Comparison of ENCODE assay signal across 11 cellular contexts in genomic region chr7:2165610-2166594, GRCh38.
A peak's percentile ranks its signal among the peaks of the same experiment; 100 is the strongest.
DNase-seq lines count a peak whose midpoint lies in the region; ATAC-seq and TF ChIP-seq lines count a peak whose summit lies in the region.
"Had no signal": no experiment of that assay in that cellular context is flagged by ENCODE, and none has a peak within 500 bp of the region (broad histone marks: within the 10 kb centered on the region; RNA-seq: fewer than 3 reads in every experiment).

No MANE protein-coding gene starts in this region.

- no peak overlapping the region for H4K91ac ChIP-seq in H9 (ENCODE audit: insufficient read length, low read depth, low read length)

- H3K18ac ChIP-seq in H9 (ENCODE audit: insufficient read length, low read depth, low read length) = no peak overlapping the region

- no peak overlapping the region; the same call in 1 of the 2 replicates for H3K14ac ChIP-seq in H9 (ENCODE audit: insufficient read depth, low read length)

- H3K27ac Mint-ChIP-seq in H9 = peak overlapping the region; percentile 47 to 89 (median 73); a peak in 3 of 7 replicates
- H3K27ac Mint-ChIP-seq in osteocyte (ENCODE audit: unreplicated experiment) = no peak overlapping the region
- H3K27ac Mint-ChIP-seq: activated naive CD8-positive, alpha-beta T cell treated with anti-CD3 and anti-CD28 coated beads, Interleukin-2, amount 50 U/mL, for 24 hours had no signal

- in situ Hi-C loops in transverse colon (cut with MboI; ENCODE audit: low pct_ligation_motif_present in 1 of 4, low pct_unique_long_range_greater_than_20kb in 1 of 4, low sequenced_read_pairs in 3 of 4) = no loop called here

- H3K79me2 ChIP-seq in H9 (ENCODE audit: insufficient read depth, low read length) = no peaks in the 10 kb centered on the region

- no peak overlapping the region for H3K27ac ChIP-seq in H9 (ENCODE audit: insufficient read length, low read depth, low read length)
- peak overlapping the region in 1 of 4 donors; percentile 48 for H3K27ac ChIP-seq in transverse colon
- no peak overlapping the region for H3K27ac ChIP-seq in tibial artery
- H3K27ac ChIP-seq: pancreas had no signal

- H3K27me3 Mint-ChIP-seq in H9 (ENCODE audit: low read depth) (no peaks in the 10 kb centered on the region), osteocyte (ENCODE audit: unreplicated experiment) (no peaks in the 10 kb centered on the region)
- H3K27me3 Mint-ChIP-seq: activated naive CD8-positive, alpha-beta T cell treated with anti-CD3 and anti-CD28 coated beads, Interleukin-2, amount 50 U/mL, for 24 hours had no signal

- peak overlapping the region; percentile 53 for H4K8ac ChIP-seq in H9 (replicated peaks; ENCODE audit: insufficient read length, low read depth, low read length)

- H2BK120ac ChIP-seq in H9 (ENCODE audit: low read depth, low read length, poor library complexity, severe bottlenecking) = no peak overlapping the region

- peaks cover 37 to 38% of the 10 kb centered on the region in 2 experiments for H3K4me1 Mint-ChIP-seq in H9
- H3K4me1 Mint-ChIP-seq in osteocyte (ENCODE audit: unreplicated experiment) = peaks cover 30% of the 10 kb centered on the region
- H3K4me1 Mint-ChIP-seq: activated naive CD8-positive, alpha-beta T cell treated with anti-CD3 and anti-CD28 coated beads, Interleukin-2, amount 50 U/mL, for 24 hours had no signal

- H3K9me3 ChIP-seq in H9 (ENCODE audit: control insufficient read depth, low read depth, low read length) (no peaks in the 10 kb centered on the region), transverse colon (no peaks in the 10 kb centered on the region), tibial artery (no peaks in the 10 kb centered on the region)
- H3K9me3 ChIP-seq: gastrocnemius medialis, pancreas had no signal

- no peak for DNase-seq in H9
- peak; percentile 52 for DNase-seq in MV-4-11 (lab: John Stamatoyannopoulos, UW)
- DNase-seq in osteocyte (ENCODE audit: extremely low spot score, unreplicated experiment) = peak; percentile 78
- DNase-seq in NCI-H1092 treated with DMSO at 0.1 percent for 48 hours (lab: John Stamatoyannopoulos, UW) = no peak
- no peak for DNase-seq in transverse colon
- no peak for DNase-seq in NCI-H526 (lab: John Stamatoyannopoulos, UW)
- no peak for DNase-seq in tibial artery
- DNase-seq: activated naive CD8-positive, alpha-beta T cell treated with anti-CD3 and anti-CD28 coated beads, Interleukin-2, amount 50 U/mL, for 24 hours; gastrocnemius medialis; pancreas had no signal

- no peak overlapping the region for H2AFZ ChIP-seq in H9 (ENCODE audit: low read length)

- H4K5ac ChIP-seq in H9 (ENCODE audit: insufficient read length, low read depth, low read length) = no peak overlapping the region

- TF ChIP-seq CTCF in H9 (conservative IDR thresholded peaks at IDR 0.05) = no peak
- no peak for TF ChIP-seq CTCF in osteocyte (IDR thresholded peaks at IDR 0.05)
- TF ChIP-seq CTCF in transverse colon (IDR thresholded peaks at IDR 0.05) = no peak
- TF ChIP-seq CTCF in tibial artery (IDR thresholded peaks at IDR 0.05) = no peak

- H2BK20ac ChIP-seq in H9 (ENCODE audit: low read depth, low read length, poor library complexity, severe bottlenecking) = no peak overlapping the region

- H3K79me1 ChIP-seq in H9 (ENCODE audit: insufficient read depth, low read depth, low read length, poor library complexity, severe bottlenecking) = no peaks in the 10 kb centered on the region

- H3K4ac ChIP-seq in H9 (ENCODE audit: low read depth, low read length) = no peak overlapping the region

- peaks cover 14 to 37% (median 19%) of the 10 kb centered on the region in 3 experiments; a peak in 6 of 7 replicates for H3K36me3 Mint-ChIP-seq in H9 (ENCODE audit: insufficient read depth in 1 of 3, low read depth in 3 of 3)
- peaks cover 15% of the 10 kb centered on the region for H3K36me3 Mint-ChIP-seq in osteocyte (ENCODE audit: unreplicated experiment)

- H3K9ac ChIP-seq in H9 (ENCODE audit: extremely low read depth, insufficient read length, low read length) = no peak overlapping the region

- H4K20me1 ChIP-seq in H9 (ENCODE audit: control insufficient read depth, insufficient read depth, insufficient read length) = no peaks in the 10 kb centered on the region

- no peak overlapping the region for H3T11ph ChIP-seq in H9 (ENCODE audit: low read length)

- intact Hi-C loops in transverse colon (cut with DNase I; ENCODE audit: low total_unique reads) (no loop called here), tibial artery (cut with DNase I; ENCODE audit: low total_unique reads) (no loop called here)

- no CpG with 5 or more reads among the region's 28 CpGs for WGBS in H9 (ENCODE audit: extremely low coverage, insufficient read length, low lambda C conversion rate)
- 60 to 86% methylated on average over 1 to 28 of the region's 28 CpGs for WGBS in transverse colon (ENCODE audit: low coverage in 1 of 2), 2 donors

- no peak for TF ChIP-seq POLR2A in transverse colon (IDR thresholded peaks at IDR 0.05)

- no peak overlapping the region for H2AK5ac ChIP-seq in H9 (ENCODE audit: insufficient read length, low read length)

- no peak overlapping the region for H2BK12ac ChIP-seq in H9 (ENCODE audit: insufficient read length, low read depth, low read length)

- H3K4me3 ChIP-seq in transverse colon = no peak overlapping the region
- no peak overlapping the region for H3K4me3 ChIP-seq in tibial artery
- H3K4me3 ChIP-seq: gastrocnemius medialis, pancreas had no signal

- H3K4me1 ChIP-seq in H9 (ENCODE audit: insufficient read depth, low read length) (no peaks in the 10 kb centered on the region), transverse colon (peaks cover 0 to 10% (median 3%) of the 10 kb centered on the region in 4 donors), tibial artery (no peaks in the 10 kb centered on the region)
- H3K4me1 ChIP-seq: pancreas had no signal

- H3K36me3 ChIP-seq in transverse colon = no peaks in the 10 kb centered on the region
- H3K36me3 ChIP-seq in tibial artery = peaks cover 0 to 14% (median 0%) of the 10 kb centered on the region in 3 donors
- H3K36me3 ChIP-seq: pancreas had no signal

- peak; percentile 84 for ATAC-seq in GM18870 (IDR thresholded peaks at IDR 0.05; ENCODE audit: unreplicated experiment)
- ATAC-seq: activated naive CD8-positive, alpha-beta T cell treated with anti-CD3 and anti-CD28 coated beads, Interleukin-2, amount 50 U/mL, for 24 hours; gastrocnemius medialis; pancreas had no signal

- H3K27me3 ChIP-seq in H9 (ENCODE audit: insufficient read depth, low read length) (no peaks in the 10 kb centered on the region), transverse colon (no peaks in the 10 kb centered on the region), tibial artery (no peaks in the 10 kb centered on the region)
- H3K27me3 ChIP-seq: gastrocnemius medialis, pancreas had no signal

- H3K4me3 Mint-ChIP-seq in H9 (no peak overlapping the region), osteocyte (ENCODE audit: unreplicated experiment) (no peak overlapping the region)
- H3K4me3 Mint-ChIP-seq: activated naive CD8-positive, alpha-beta T cell treated with anti-CD3 and anti-CD28 coated beads, Interleukin-2, amount 50 U/mL, for 24 hours had no signal

- no peaks in the 10 kb centered on the region for H3K23me2 ChIP-seq in H9 (ENCODE audit: insufficient read length, low read depth, low read length, poor library complexity, severe bottlenecking)

- no peak for TF ChIP-seq EP300 in transverse colon (IDR thresholded peaks at IDR 0.05; ENCODE audit: low read depth)

- H3K56ac ChIP-seq in H9 (ENCODE audit: insufficient read length, low read depth, low read length) = no peak overlapping the region

- no peak overlapping the region for H3K23ac ChIP-seq in H9 (ENCODE audit: insufficient read length, low read depth, low read length)

- peaks cover 3 to 5% of the 10 kb centered on the region in 2 experiments; a peak in 4 of 5 replicates for H3K9me3 Mint-ChIP-seq in H9
- no peaks in the 10 kb centered on the region for H3K9me3 Mint-ChIP-seq in osteocyte (ENCODE audit: unreplicated experiment)
- H3K9me3 Mint-ChIP-seq: activated naive CD8-positive, alpha-beta T cell treated with anti-CD3 and anti-CD28 coated beads, Interleukin-2, amount 50 U/mL, for 24 hours had no signal

- H2BK5ac ChIP-seq in H9 (ENCODE audit: insufficient read length, low read length) = no peak overlapping the region

- H3K4me2 ChIP-seq in H9 (ENCODE audit: insufficient read depth, insufficient read length, low read length) = no peak overlapping the region

- no peak overlapping the region for H2BK15ac ChIP-seq in H9 (ENCODE audit: low read depth, low read length)

Comparison
In these comparisons a context has a peak if more than half of its experiments do, and no peak if none do; other contexts are left out.
1. DNase-seq: peak in MV-4-11 (single experiment) and osteocyte (single experiment); none in H9 (single experiment), NCI-H1092 treated with DMSO at 0.1 percent for 48 hours (single experiment), transverse colon (single experiment), NCI-H526 (0 of 2) and tibial artery (0 of 2).